In the genomic region with DNA sequence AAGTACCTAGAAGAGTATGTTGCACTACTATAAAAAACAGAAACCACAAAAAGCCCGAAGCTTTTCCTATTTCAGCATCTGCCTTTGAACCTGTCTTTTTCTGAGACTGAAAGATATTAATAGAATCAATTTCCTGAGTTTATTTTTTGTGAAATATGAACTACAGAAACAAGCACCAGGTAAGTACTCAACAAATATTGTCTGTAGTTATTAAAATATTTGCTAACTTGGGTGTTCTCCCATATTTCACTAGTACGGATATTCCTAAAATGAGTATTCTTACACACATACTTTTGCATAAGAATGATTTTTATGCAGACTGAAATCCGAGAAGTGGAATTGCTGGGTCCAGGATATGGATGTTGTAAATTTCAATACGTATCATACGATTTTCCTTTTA, we compare ENCODE assay signal across 3 cellular contexts.
"Had no signal": no experiment of that assay in that cellular context is flagged by ENCODE, and none has a peak within 500 bp of the region (broad histone marks: within the 10 kb centered on the region; RNA-seq: fewer than 3 reads in every experiment).

No MANE protein-coding gene starts in this region.

- ATAC-seq: GM12878 had no signal

- H3K4me3 ChIP-seq: GM12878 had no signal

- DNase-seq: GDM1, GF-D8 had no signal
